In genomic region chr1:205285391-205286101, GRCh38 we compare ENCODE assay signal across 8 cellular contexts. TPM values are rescaled to one million over a fixed set of nuclear protein-coding genes. Genes with fewer than 3 reads are reported as not detected.
DNase-seq lines count a peak whose midpoint lies in the region; ATAC-seq and TF ChIP-seq lines count a peak whose summit lies in the region.

No MANE protein-coding gene starts in this region.

- peaks cover 0 to 5% of the 10 kb centered on the region in 2 donors for H3K27me3 Mint-ChIP-seq in CD8-positive, alpha-beta memory T cell
- H3K27me3 Mint-ChIP-seq in type B pancreatic cell: no peaks in the 10 kb centered on the region

- peak overlapping the region; percentile 73 to 87 (median 81) for H3K4me3 Mint-ChIP-seq in CD8-positive, alpha-beta memory T cell
- no peak overlapping the region for H3K4me3 Mint-ChIP-seq in type B pancreatic cell

- peak overlapping the region; percentile 77 to 98 (median 94) for H3K27ac Mint-ChIP-seq in CD8-positive, alpha-beta memory T cell
- peak overlapping the region; percentile 96 for H3K27ac Mint-ChIP-seq in type B pancreatic cell

- peak; percentile 57 for TF ChIP-seq POLR2A in Raji (IDR thresholded peaks at IDR 0.05; ENCODE audit: insufficient read depth, low read depth, low read length)

- CTCF ChIA-PET in CD8-positive, alpha-beta memory T cell (lab: Charles Lee): interaction anchor here (0.9 to 37.5 kb wide), 6 partner anchors 10 to 201 kb away, joined by 3 to 1351 read pairs (median 5); partner anchors contain the start of gene NUAK2

- peak overlapping the region; percentile 80 for H3K4me3 ChIP-seq in CD8-positive, alpha-beta memory T cell (ENCODE audit: low read length)
- H3K4me3 ChIP-seq in mononuclear cell (ENCODE audit: low read length): peak overlapping the region; percentile 7

- H3K27me3 ChIP-seq in CD8-positive, alpha-beta memory T cell (ENCODE audit: insufficient read depth, low read length, poor library complexity, severe bottlenecking): no peaks in the 10 kb centered on the region
- no peaks in the 10 kb centered on the region for H3K27me3 ChIP-seq in mononuclear cell (ENCODE audit: insufficient read depth, low read length)

- DNase-seq in CD8-positive, alpha-beta memory T cell: peak; percentile 40 to 80 (median 73)
- DNase-seq in amniotic epithelial cell (ENCODE audit: low read depth) (peak; percentile 47), type B pancreatic cell (ENCODE audit: extremely low spot score, unreplicated experiment) (no peak), NCI-H1694 treated with DMSO at 0.1 percent for 48 hours (lab: John Stamatoyannopoulos, UW) (no peak), NCI-H1417 treated with DMSO at 0.1 percent for 48 hours (lab: John Stamatoyannopoulos, UW) (no peak)

- no peaks in the 10 kb centered on the region for H3K36me3 ChIP-seq in CD8-positive, alpha-beta memory T cell (ENCODE audit: insufficient read depth, low read length)

- POLR2A ChIA-PET in CD8-positive, alpha-beta memory T cell (lab: Charles Lee): interaction anchor here (0.6 to 5.2 kb wide), 18 partner anchors 9 to 1455 kb away, joined by 3 to 86 read pairs (median 6); partner anchors contain the start of gene NUAK2

- H3K36me3 Mint-ChIP-seq in CD8-positive, alpha-beta memory T cell: peaks cover 0 to 1% (median 0%) of the 10 kb centered on the region in 3 donors
- H3K36me3 Mint-ChIP-seq in type B pancreatic cell: no peaks in the 10 kb centered on the region

- peak overlapping the region; percentile 7 for H3K27ac ChIP-seq in CD8-positive, alpha-beta memory T cell (ENCODE audit: low read depth, low read length)

- peaks cover 75% of the 10 kb centered on the region for H3K4me1 ChIP-seq in CD8-positive, alpha-beta memory T cell (ENCODE audit: insufficient read depth, low read length)
- peaks cover 89% of the 10 kb centered on the region for H3K4me1 ChIP-seq in mononuclear cell (ENCODE audit: insufficient read depth, low read length)

- H3K9me3 Mint-ChIP-seq in CD8-positive, alpha-beta memory T cell: peaks cover 0 to 2% (median 0%) of the 10 kb centered on the region in 5 donors
- no peaks in the 10 kb centered on the region for H3K9me3 Mint-ChIP-seq in type B pancreatic cell

- no peak for TF ChIP-seq CTCF in type B pancreatic cell (conservative IDR thresholded peaks at IDR 0.05)

- ATAC-seq in HG02588 (IDR thresholded peaks at IDR 0.05; ENCODE audit: unreplicated experiment): peak; percentile 29

- peaks cover 72 to 83% (median 77%) of the 10 kb centered on the region in 3 donors for H3K4me1 Mint-ChIP-seq in CD8-positive, alpha-beta memory T cell
- peaks cover 35% of the 10 kb centered on the region for H3K4me1 Mint-ChIP-seq in type B pancreatic cell (ENCODE audit: unreplicated experiment)

- no peaks in the 10 kb centered on the region for H3K9me3 ChIP-seq in CD8-positive, alpha-beta memory T cell (ENCODE audit: low read length)
- no peaks in the 10 kb centered on the region for H3K9me3 ChIP-seq in mononuclear cell (ENCODE audit: low read depth, low read length)

RNA-seq across cellular contexts. Expression of gene NUAK2, which starts 36.0 kb away (rescaled TPM):
- total RNA-seq in CD8-positive, alpha-beta memory T cell: 1 to 10 TPM; 4.5 to 4.7 TPM
- polyA plus RNA-seq in CD8-positive, alpha-beta memory T cell: 32.1 TPM
- total RNA-seq in mononuclear cell (34.2 TPM), type B pancreatic cell (ENCODE audit: low replicate concordance) (13.5 and 17.7 TPM in 2 replicates)

RNA-seq across cellular contexts. Expression of gene TMCC2, which starts 57.8 kb away (rescaled TPM):
- 1 to 10 TPM; 7.1 to 8.4 TPM for total RNA-seq in CD8-positive, alpha-beta memory T cell
- 1.4 TPM for polyA plus RNA-seq in CD8-positive, alpha-beta memory T cell
- 4.3 TPM for total RNA-seq in mononuclear cell
- 3.0 and 6.2 TPM in 2 replicates for total RNA-seq in type B pancreatic cell (ENCODE audit: low replicate concordance)

Comparison
In these comparisons a context has a peak if more than half of its experiments do, and no peak if none do; other contexts are left out.
1. DNase-seq: peak in CD8-positive, alpha-beta memory T cell (5 of 5) and amniotic epithelial cell (single experiment); none in type B pancreatic cell (single experiment), NCI-H1694 treated with DMSO at 0.1 percent for 48 hours (single experiment) and NCI-H1417 treated with DMSO at 0.1 percent for 48 hours (single experiment).